In the genomic region with DNA sequence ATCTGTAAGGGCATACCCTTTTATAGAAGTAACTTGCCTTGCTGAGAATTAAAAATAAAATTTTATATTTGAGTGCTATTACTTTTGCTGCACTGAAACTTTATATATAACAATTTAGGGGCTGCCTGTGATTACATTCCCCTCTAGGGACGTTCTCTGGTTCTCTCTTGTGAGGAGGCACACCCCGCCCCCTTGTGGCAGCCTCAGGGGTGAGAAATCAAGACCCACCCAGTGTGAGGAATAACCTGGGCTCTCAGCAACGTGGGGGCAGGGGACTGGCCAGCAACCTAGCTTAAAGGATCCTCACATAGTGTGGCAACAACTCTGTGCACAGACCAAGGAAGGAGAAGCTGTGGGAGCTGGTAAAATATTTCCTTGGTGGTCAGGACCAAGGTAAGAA, we compare ENCODE assay signal across 8 cellular contexts. TPM values are rescaled to one million over a fixed set of nuclear protein-coding genes. Genes with fewer than 3 reads are reported as not detected.
A peak's percentile ranks its signal among the peaks of the same experiment; 100 is the strongest.
DNase-seq lines count a peak whose midpoint lies in the region; ATAC-seq, FAIRE-seq and TF ChIP-seq lines count a peak whose summit lies in the region.

No MANE protein-coding gene starts in this region.

- no peak for FAIRE-seq in endothelial cell of umbilical vein (lab: Jason Lieb, UNC)

- ATAC-seq in heart left ventricle (no peak), Right ventricle myocardium inferior (no peak), HG03342 (IDR thresholded peaks at IDR 0.05; ENCODE audit: unreplicated experiment) (no peak), GM18498 (IDR thresholded peaks at IDR 0.05; ENCODE audit: unreplicated experiment) (no peak), GM21737 (IDR thresholded peaks at IDR 0.05; ENCODE audit: unreplicated experiment) (no peak)

- H3K27me3 ChIP-seq in heart left ventricle = peaks cover 0 to 22% (median 0%) of the 10 kb centered on the region in 9 donors
- no peaks in the 10 kb centered on the region for H3K27me3 ChIP-seq in endothelial cell of umbilical vein (ENCODE audit: control insufficient read depth in 2 of 2, insufficient read depth in 2 of 2, low read length in 2 of 2)

- no peaks in the 10 kb centered on the region for H3K79me2 ChIP-seq in endothelial cell of umbilical vein (ENCODE audit: control insufficient read depth, insufficient read depth, low read length)

- intact Hi-C loops in heart left ventricle (cut with DNase I) = no loop called here
- intact Hi-C loops in Right ventricle myocardium inferior (cut with DNase I) = no loop called here
- intact Hi-C loops in endothelial cell of umbilical vein (cut with micrococcal nuclease) = loop anchor here (2.0 kb wide), 1 partner anchor 321 kb away; a partner anchor contains a TSS

- H3K4me2 ChIP-seq in endothelial cell of umbilical vein (ENCODE audit: insufficient read depth, low read length) = no peak overlapping the region

- H3K36me3 ChIP-seq in heart left ventricle = no peaks in the 10 kb centered on the region
- H3K36me3 ChIP-seq in endothelial cell of umbilical vein (ENCODE audit: control insufficient read depth in 2 of 2, extremely low read depth in 1 of 2, insufficient read depth in 2 of 2, low read length in 2 of 2) = no peaks in the 10 kb centered on the region

- H3K9ac ChIP-seq in endothelial cell of umbilical vein (replicated peaks; ENCODE audit: extremely low read depth, insufficient read depth, low read length) = no peak overlapping the region

- H3K9me3 ChIP-seq in heart left ventricle = no peaks in the 10 kb centered on the region
- H3K9me3 ChIP-seq in endothelial cell of umbilical vein (replicated peaks; ENCODE audit: control insufficient read depth, insufficient read depth, low read length) = no peaks in the 10 kb centered on the region

- dilution Hi-C loops in endothelial cell of umbilical vein (cut with MboI; ENCODE audit: extremely low pct_ligation_motif_present, low sequenced_read_pairs) = no loop called here

- no peak overlapping the region for H3K27ac ChIP-seq in heart left ventricle
- H3K27ac ChIP-seq in endothelial cell of umbilical vein (ENCODE audit: insufficient read depth, low read depth, low read length) = no peak overlapping the region

- no TSS peak for BruUV-seq in endothelial cell of umbilical vein (replicated peaks; lab: Mats Ljungman, UMichigan)

- 1 to 16% (median 7%) methylated on average over 3 of the region's 3 CpGs for WGBS in heart left ventricle, 4 donors

- TF ChIP-seq POLR2A in heart left ventricle (IDR thresholded peaks at IDR 0.05) (no peak), endothelial cell of umbilical vein (IDR thresholded peaks at IDR 0.05; ENCODE audit: low read depth, low read length) (no peak)

- peaks cover 0 to 5% (median 0%) of the 10 kb centered on the region in 12 donors for H3K4me1 ChIP-seq in heart left ventricle
- no peaks in the 10 kb centered on the region for H3K4me1 ChIP-seq in endothelial cell of umbilical vein (ENCODE audit: control insufficient read depth, extremely low read depth, insufficient read depth, low read length)

- no peak for DNase-seq in heart left ventricle
- no peak for DNase-seq in Right ventricle myocardium inferior (ENCODE audit: missing footprints)
- peak; percentile 24 for DNase-seq in T-helper 9 cell
- DNase-seq in endothelial cell of umbilical vein (ENCODE audit: low read depth, low spot score) = peak; percentile 1
- peak; percentile 67 for DNase-seq in stimulated activated CD8-positive, alpha-beta memory T cell treated with anti-CD3 and anti-CD28 coated beads, Interleukin-4, amount 100 ng/mL, for 48 hours

- peak in 9 of 12 donors; percentile 6 to 40 (median 25) for TF ChIP-seq CTCF in heart left ventricle (IDR thresholded peaks at IDR 0.05)
- peak; percentile 12 to 23 for TF ChIP-seq CTCF in endothelial cell of umbilical vein (IDR thresholded peaks at IDR 0.05; ENCODE audit: extremely low read depth in 1 of 2, insufficient read depth in 1 of 2, low read depth in 1 of 2, low read length in 2 of 2)

- H2AFZ ChIP-seq in endothelial cell of umbilical vein (ENCODE audit: low read depth, low read length) = no peak overlapping the region

- POLR2A ChIA-PET in endothelial cell of umbilical vein (lab: Charles Lee) = no interaction called here

- H3K4me3 ChIP-seq in heart left ventricle = no peak overlapping the region
- no peak overlapping the region for H3K4me3 ChIP-seq in endothelial cell of umbilical vein (replicated peaks in 1 of 3; ENCODE audit: insufficient read depth in 1 of 3, low read depth in 1 of 3, low read length in 3 of 3)

- CTCF ChIA-PET in endothelial cell of umbilical vein (lab: Charles Lee) = no interaction called here

- no peaks in the 10 kb centered on the region for H4K20me1 ChIP-seq in endothelial cell of umbilical vein (replicated peaks; ENCODE audit: control insufficient read depth, extremely low read depth, insufficient read depth, low read length)

- H3K9me1 ChIP-seq in endothelial cell of umbilical vein (replicated peaks; ENCODE audit: control insufficient read depth, extremely low read depth, insufficient read depth, low read length) = no peaks in the 10 kb centered on the region

TF ChIP-seq in endothelial cell of umbilical vein, 7 proteins besides CTCF, POLR2A, EP300 and RAD21:
- no peak for TF ChIP-seq JUN (IDR thresholded peaks at IDR 0.05; ENCODE audit: borderline replicate concordance, insufficient read depth, insufficient read length, low read depth)
- TF ChIP-seq EZH2 (IDR thresholded peaks at IDR 0.05; ENCODE audit: borderline replicate concordance, low read depth, low read length, severe bottlenecking) = no peak
- TF ChIP-seq FOS (IDR thresholded peaks at IDR 0.05; ENCODE audit: borderline replicate concordance, insufficient read depth, low read length) = no peak
- TF ChIP-seq, protein P1, sequence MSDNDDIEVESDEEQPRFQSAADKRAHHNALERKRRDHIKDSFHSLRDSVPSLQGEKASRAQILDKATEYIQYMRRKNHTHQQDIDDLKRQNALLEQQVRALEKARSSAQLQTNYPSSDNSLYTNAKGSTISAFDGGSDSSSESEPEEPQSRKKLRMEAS (IDR thresholded peaks at IDR 0.05; ENCODE audit: insufficient read depth, insufficient read length) = no peak
- no peak for TF ChIP-seq GATA2 (IDR thresholded peaks at IDR 0.05; ENCODE audit: insufficient read depth, insufficient read length, low read depth, low read length)
- TF ChIP-seq POLR2AphosphoS5 (IDR thresholded peaks at IDR 0.05; ENCODE audit: insufficient read depth, low read depth, low read length) = no peak
- no peak for TF ChIP-seq MYC (IDR thresholded peaks at IDR 0.05; ENCODE audit: low read depth, low read length)

RNA-seq across cellular contexts. Expression of a gene that starts 43.7 kb away (rescaled TPM):
- total RNA-seq in heart left ventricle (not detected), Right ventricle myocardium inferior (not detected), endothelial cell of umbilical vein (not detected in 2 replicates)
- polyA plus RNA-seq in heart left ventricle (not detected), endothelial cell of umbilical vein (not detected in 2 replicates)
- not detected in 2 replicates for polyA plus RNA-seq in endothelial cell of umbilical vein (2011; cell fraction: cytosol; rRNA removed)
- not detected in 2 replicates for polyA plus RNA-seq in endothelial cell of umbilical vein (2011; cell fraction: nucleus; rRNA removed)
- not detected in 2 replicates for polyA plus RNA-seq in endothelial cell of umbilical vein (2012)
- not detected in 2 replicates for polyA minus RNA-seq in endothelial cell of umbilical vein
- not detected for polyA minus RNA-seq in endothelial cell of umbilical vein (2011; cell fraction: cytosol; rRNA and poly(A)+ RNA removed)
- polyA minus RNA-seq in endothelial cell of umbilical vein (2011; cell fraction: nucleus; rRNA and poly(A)+ RNA removed) = not detected in 2 replicates

RNA-seq across cellular contexts. Expression of a gene that starts 51.6 kb away (rescaled TPM):
- total RNA-seq in heart left ventricle = 1 to 10 TPM in 8 of 9 donors, under 1 TPM in 1; 0.94 to 3.3 (median 2.3) TPM
- polyA plus RNA-seq in heart left ventricle = 1 to 10 TPM in 1 of 2 donors, under 1 TPM in 1; 0.73 to 1.6 TPM
- 1.7 TPM for total RNA-seq in Right ventricle myocardium inferior
- total RNA-seq in endothelial cell of umbilical vein = 0.53 and 0.88 TPM in 2 replicates
- 0.41 and 0.68 TPM in 2 replicates for polyA plus RNA-seq in endothelial cell of umbilical vein
- polyA plus RNA-seq in endothelial cell of umbilical vein (2011; cell fraction: cytosol; rRNA removed) = 0.08 and 0.23 TPM in 2 replicates
- polyA plus RNA-seq in endothelial cell of umbilical vein (2011; cell fraction: nucleus; rRNA removed) = 0.99 and 1.3 TPM in 2 replicates
- 0.19 and 0.21 TPM in 2 replicates for polyA plus RNA-seq in endothelial cell of umbilical vein (2012)
- polyA minus RNA-seq in endothelial cell of umbilical vein = 1.2 and 1.7 TPM in 2 replicates
- not detected for polyA minus RNA-seq in endothelial cell of umbilical vein (2011; cell fraction: cytosol; rRNA and poly(A)+ RNA removed)
- 0.96 and 1.1 TPM in 2 replicates for polyA minus RNA-seq in endothelial cell of umbilical vein (2011; cell fraction: nucleus; rRNA and poly(A)+ RNA removed)

RNA-seq across cellular contexts. Expression of a gene that starts 55.6 kb away (rescaled TPM):
- total RNA-seq in heart left ventricle (not detected), Right ventricle myocardium inferior (not detected), endothelial cell of umbilical vein (not detected in 2 replicates)
- polyA plus RNA-seq in heart left ventricle (not detected), endothelial cell of umbilical vein (not detected in 2 replicates)
- not detected in 2 replicates for polyA plus RNA-seq in endothelial cell of umbilical vein (2011; cell fraction: cytosol; rRNA removed)
- not detected in 2 replicates for polyA plus RNA-seq in endothelial cell of umbilical vein (2011; cell fraction: nucleus; rRNA removed)
- polyA plus RNA-seq in endothelial cell of umbilical vein (2012) = not detected in 2 replicates
- not detected in 2 replicates for polyA minus RNA-seq in endothelial cell of umbilical vein
- not detected for polyA minus RNA-seq in endothelial cell of umbilical vein (2011; cell fraction: cytosol; rRNA and poly(A)+ RNA removed)
- polyA minus RNA-seq in endothelial cell of umbilical vein (2011; cell fraction: nucleus; rRNA and poly(A)+ RNA removed) = not detected in 2 replicates

Comparison
In these comparisons a context has a peak if more than half of its experiments do, and no peak if none do; other contexts are left out.
1. DNase-seq: peak in T-helper 9 cell (single experiment), endothelial cell of umbilical vein (single experiment) and stimulated activated CD8-positive, alpha-beta memory T cell treated with anti-CD3 and anti-CD28 coated beads, Interleukin-4, amount 100 ng/mL, for 48 hours (single experiment); none in heart left ventricle (0 of 5) and Right ventricle myocardium inferior (single experiment).